Comparison of ENCODE assay signal across 9 cellular contexts in genomic region chr5:54217826-54218503, GRCh38.
DNase-seq lines count a peak whose midpoint lies in the region; ATAC-seq and TF ChIP-seq lines count a peak whose summit lies in the region.
"Had no signal": no experiment of that assay in that cellular context is flagged by ENCODE, and none has a peak within 500 bp of the region (broad histone marks: within the 10 kb centered on the region; RNA-seq: fewer than 3 reads in every experiment).

No MANE protein-coding gene starts in this region.

- peak; percentile 83 to 87 for TF ChIP-seq CTCF in brain (conservative IDR thresholded peaks at IDR 0.05)

- ATAC-seq in HG03342 (IDR thresholded peaks at IDR 0.05; ENCODE audit: unreplicated experiment): peak; percentile 77
- no peak for ATAC-seq in GM21360 (IDR thresholded peaks at IDR 0.05; ENCODE audit: unreplicated experiment)

- H3K36me3 Mint-ChIP-seq in brain: no peaks in the 10 kb centered on the region

- no peaks in the 10 kb centered on the region for H3K9me3 Mint-ChIP-seq in brain
- H3K9me3 Mint-ChIP-seq: stimulated activated naive CD8-positive, alpha-beta T cell treated with anti-CD3 and anti-CD28 coated beads, Interleukin-15, Interleukin-2, amounts not matched to agents 100 ng/mL and 50 ng/mL, for 24 hours had no signal

- H3K27me3 Mint-ChIP-seq in brain: no peaks in the 10 kb centered on the region
- H3K27me3 Mint-ChIP-seq: stimulated activated naive CD8-positive, alpha-beta T cell treated with anti-CD3 and anti-CD28 coated beads, Interleukin-15, Interleukin-2, amounts not matched to agents 100 ng/mL and 50 ng/mL, for 24 hours had no signal

- DNase-seq in NOMO-1 (lab: John Stamatoyannopoulos, UW; ENCODE audit: unreplicated experiment in 2 of 2) (peak; percentile 2 to 13), NOMO-1 treated with dmso at 0.1 percent for 144 hours (lab: John Stamatoyannopoulos, UW; ENCODE audit: unreplicated experiment) (no peak), NCI-H526 (lab: John Stamatoyannopoulos, UW) (peak; percentile 17 to 51), inferior parietal cortex (ENCODE audit: extremely low spot score) (peak; percentile 83), superior temporal gyrus (ENCODE audit: extremely low spot score) (peak; percentile 91)

- peaks cover 39% of the 10 kb centered on the region for H3K4me1 Mint-ChIP-seq in brain

- H3K4me3 Mint-ChIP-seq in brain: no peak overlapping the region
- H3K4me3 Mint-ChIP-seq: stimulated activated naive CD8-positive, alpha-beta T cell treated with anti-CD3 and anti-CD28 coated beads, Interleukin-15, Interleukin-2, amounts not matched to agents 100 ng/mL and 50 ng/mL, for 24 hours had no signal

- H3K27ac Mint-ChIP-seq in brain: peak overlapping the region in 1 of 5 experiments; percentile 2
- H3K27ac Mint-ChIP-seq: stimulated activated naive CD8-positive, alpha-beta T cell treated with anti-CD3 and anti-CD28 coated beads, Interleukin-15, Interleukin-2, amounts not matched to agents 100 ng/mL and 50 ng/mL, for 24 hours had no signal
